Comparison of ENCODE assay signal across 16 cellular contexts in the genomic region with DNA sequence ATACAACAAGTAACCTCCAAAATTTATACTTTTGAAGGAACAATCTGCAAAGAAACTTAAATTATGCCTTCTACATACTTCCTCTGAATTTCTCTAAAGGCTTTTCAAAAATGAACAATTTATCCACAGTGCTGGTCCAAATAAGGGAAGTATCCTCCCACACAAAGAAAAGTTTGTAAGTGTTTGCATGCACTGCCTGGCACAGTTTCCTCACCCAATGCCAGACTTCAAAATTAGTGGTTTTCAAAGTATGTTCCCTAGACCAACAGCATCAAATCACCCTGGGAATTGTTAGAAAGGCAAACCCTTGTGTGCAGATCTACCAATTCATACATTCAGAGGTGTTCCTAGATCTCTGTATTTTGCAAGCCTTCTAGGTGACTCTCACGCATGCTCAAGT.
"Had no signal": no experiment of that assay in that cellular context is flagged by ENCODE, and none has a peak within 500 bp of the region (broad histone marks: within the 10 kb centered on the region; RNA-seq: fewer than 3 reads in every experiment).

No MANE protein-coding gene starts in this region.

- H3K4me1 ChIP-seq: gastroesophageal sphincter, heart right ventricle, lower lobe of right lung, psoas muscle had no signal

- H3K4me3 Mint-ChIP-seq: activated naive CD8-positive, alpha-beta T cell; stimulated activated naive CD8-positive, alpha-beta T cell treated with anti-CD3 and anti-CD28 coated beads, Interleukin-15, Interleukin-2, amounts not matched to agents 100 ng/mL and 50 ng/mL, for 24 hours; type B pancreatic cell had no signal

- H3K9me3 Mint-ChIP-seq: stimulated activated naive CD8-positive, alpha-beta T cell treated with anti-CD3 and anti-CD28 coated beads, Interleukin-15, Interleukin-2, amounts not matched to agents 100 ng/mL and 50 ng/mL, for 24 hours had no signal

- DNase-seq: activated CD4-positive, alpha-beta T cell treated with anti-CD3 and anti-CD28 coated beads, Interleukin-2, amount 50 U/mL, for 1 hour; activated CD8-positive, alpha-beta memory T cell treated with anti-CD3 and anti-CD28 coated beads for 24 hours; activated gamma-delta T cell treated with Interleukin-2 at 50 U/mL for 16 hours; anterior cingulate cortex; cerebellar nuclear complex; effector CD8-positive, alpha-beta T cell; heart right ventricle; left colon; lower lobe of right lung; psoas muscle; right lobe of liver had no signal

- H3K9me3 ChIP-seq: gastroesophageal sphincter, heart right ventricle, lower lobe of right lung, psoas muscle, right lobe of liver had no signal

- H3K27ac Mint-ChIP-seq: activated naive CD8-positive, alpha-beta T cell; stimulated activated naive CD8-positive, alpha-beta T cell treated with anti-CD3 and anti-CD28 coated beads, Interleukin-15, Interleukin-2, amounts not matched to agents 100 ng/mL and 50 ng/mL, for 24 hours; type B pancreatic cell had no signal

- H3K36me3 ChIP-seq: gastroesophageal sphincter, heart right ventricle, lower lobe of right lung, right lobe of liver had no signal

- H3K4me3 ChIP-seq: gastroesophageal sphincter, heart right ventricle, lower lobe of right lung, psoas muscle, right lobe of liver had no signal

- H3K27ac ChIP-seq: gastroesophageal sphincter, heart right ventricle, lower lobe of right lung, psoas muscle, right lobe of liver had no signal

- H3K27me3 ChIP-seq: gastroesophageal sphincter, heart right ventricle, right lobe of liver had no signal

- H3K36me3 Mint-ChIP-seq: activated naive CD8-positive, alpha-beta T cell; type B pancreatic cell had no signal

- ATAC-seq: activated CD4-positive, CD25-positive, alpha-beta regulatory T cell treated with anti-CD3 and anti-CD28 coated beads, Interleukin-2, amount 50 U/mL, for 24 hours; gastroesophageal sphincter; heart right ventricle; left colon; psoas muscle; right lobe of liver had no signal
